1 cellular context compared by ENCODE assay signal in genomic region chr19:39405930-39406655, GRCh38.
TF ChIP-seq lines count a peak whose summit lies in the region.

No MANE protein-coding gene starts in this region.

TF ChIP-seq in K562, 482 proteins besides CTCF, POLR2A, EP300 and RAD21 (continues in another document):
- TF ChIP-seq ZNF518B (CRISPR knock-in tag; IDR thresholded peaks at IDR 0.05): no peak
- no peak for TF ChIP-seq DEAF1 (CRISPR knock-in tag; IDR thresholded peaks at IDR 0.05)
- TF ChIP-seq RFX1 (IDR thresholded peaks at IDR 0.05): no peak
- TF ChIP-seq SMARCA4 (IDR thresholded peaks at IDR 0.05): peak; percentile 41
- no peak for TF ChIP-seq HDAC2 (IDR thresholded peaks at IDR 0.05)
- no peak for TF ChIP-seq ZNF311 (CRISPR knock-in tag; IDR thresholded peaks at IDR 0.05)
- no peak for TF ChIP-seq FOS (IDR thresholded peaks at IDR 0.05; ENCODE audit: extremely low read depth, insufficient read length)
- 0 out of 2 replicates have a peak, but pooled peaks have one; percentile 39 for TF ChIP-seq ZNF263 (CRISPR knock-in tag; IDR thresholded peaks at IDR 0.05; ENCODE audit: borderline replicate concordance)
- TF ChIP-seq PKNOX1 (IDR thresholded peaks at IDR 0.05): peak; percentile 61; the same call in 1 of the 2 replicates
- TF ChIP-seq IRF1 (CRISPR knock-in tag; IDR thresholded peaks at IDR 0.05; ENCODE audit: borderline replicate concordance): no peak
- peak; percentile 15; the same call in 1 of the 2 replicates for TF ChIP-seq BHLHE40 (IDR thresholded peaks at IDR 0.05; ENCODE audit: low read length)
- TF ChIP-seq NCOA6 (IDR thresholded peaks at IDR 0.05): no peak
- TF ChIP-seq LARP7 (IDR thresholded peaks at IDR 0.05): peak; percentile 79; the same call in 1 of the 2 replicates
- TF ChIP-seq HDAC1 (IDR thresholded peaks at IDR 0.05): peak in 1 of 2 experiments; percentile 69; a peak in 2 of 4 replicates
- TF ChIP-seq POLR3A (IDR thresholded peaks at IDR 0.05; ENCODE audit: borderline replicate concordance, extremely low read depth, insufficient read depth, insufficient read length): no peak
- TF ChIP-seq ARID3A (IDR thresholded peaks at IDR 0.05; ENCODE audit: borderline replicate concordance, low read depth, low read length): no peak
- TF ChIP-seq ZFPM2 (CRISPR knock-in tag; IDR thresholded peaks at IDR 0.05): no peak
- TF ChIP-seq CTCFL (IDR thresholded peaks at IDR 0.05; ENCODE audit: borderline replicate concordance, insufficient read depth, low read depth, low read length, poor library complexity, severe bottlenecking): no peak
- no peak for TF ChIP-seq CGGBP1 (CRISPR knock-in tag; IDR thresholded peaks at IDR 0.05)
- TF ChIP-seq MBD2 (IDR thresholded peaks at IDR 0.05; ENCODE audit: borderline replicate concordance, low read depth): no peak
- TF ChIP-seq PCBP1 (IDR thresholded peaks at IDR 0.05; ENCODE audit: low read depth, low read length, poor library complexity, severe bottlenecking): peak; percentile 8
- no peak for TF ChIP-seq CBFB (CRISPR knock-in tag; IDR thresholded peaks at IDR 0.05)
- no peak for TF ChIP-seq GATAD2B (IDR thresholded peaks at IDR 0.05; ENCODE audit: borderline replicate concordance)
- TF ChIP-seq CREBBP (IDR thresholded peaks at IDR 0.05; ENCODE audit: low read depth, low read length): no peak
- TF ChIP-seq ZNF740 (CRISPR knock-in tag; IDR thresholded peaks at IDR 0.05): no peak
- TF ChIP-seq ZNF740 (tag; IDR thresholded peaks at IDR 0.05): peak in 1 of 2 experiments; percentile 44; a peak in 1 of 4 replicates
- 0 out of 2 replicates have a peak, but pooled peaks have one; percentile 38 for TF ChIP-seq EP400 (IDR thresholded peaks at IDR 0.05)
- peak; percentile 47 for TF ChIP-seq CC2D1A (IDR thresholded peaks at IDR 0.05)
- TF ChIP-seq ZNF175 (CRISPR knock-in tag; IDR thresholded peaks at IDR 0.05; ENCODE audit: low read depth): no peak
- TF ChIP-seq DDX20 (tag; IDR thresholded peaks at IDR 0.05; ENCODE audit: low read depth): no peak
- peak; percentile 42 for TF ChIP-seq SMARCE1 (IDR thresholded peaks at IDR 0.05)
- no peak for TF ChIP-seq PTTG1 (tag; IDR thresholded peaks at IDR 0.05; ENCODE audit: low read depth)
- TF ChIP-seq AFF4 (CRISPR knock-in tag; IDR thresholded peaks at IDR 0.05): no peak
- TF ChIP-seq ZC3H8 (IDR thresholded peaks at IDR 0.05): no peak
- TF ChIP-seq WHSC1 (IDR thresholded peaks at IDR 0.05; ENCODE audit: low read length): no peak
- peak; percentile 80; the same call in 1 of the 2 replicates for TF ChIP-seq HLTF (IDR thresholded peaks at IDR 0.05)
- TF ChIP-seq ZNF395 (CRISPR knock-in tag; IDR thresholded peaks at IDR 0.05): no peak
- TF ChIP-seq ZNF143 (CRISPR knock-in tag; IDR thresholded peaks at IDR 0.05): no peak
- peak; percentile 43 for TF ChIP-seq ZNF316 (IDR thresholded peaks at IDR 0.05)
- TF ChIP-seq OTX1 (CRISPR knock-in tag; IDR thresholded peaks at IDR 0.05): peak; percentile 57; the same call in 1 of the 2 replicates
- peak; percentile 48; the same call in 1 of the 2 replicates for TF ChIP-seq TRIM25 (IDR thresholded peaks at IDR 0.05; ENCODE audit: borderline replicate concordance)
